ENCODE assay signal across 1 cellular context in genomic region chr11:46366661-46367161, GRCh38.
TF ChIP-seq lines count a peak whose summit lies in the region.

No MANE protein-coding gene starts in this region.

TF ChIP-seq in H1, 55 proteins besides CTCF, POLR2A, EP300 and RAD21:
- TF ChIP-seq HDAC2 (IDR thresholded peaks at IDR 0.05; ENCODE audit: borderline replicate concordance in 1 of 2, low read depth in 2 of 2, low read length in 2 of 2) (no peak), POU5F1 (IDR thresholded peaks at IDR 0.05; ENCODE audit: low read depth, low read length) (no peak), GABPA (IDR thresholded peaks at IDR 0.05; ENCODE audit: borderline replicate concordance, insufficient read depth, low read length) (no peak), TAF1 (IDR thresholded peaks at IDR 0.05; ENCODE audit: low read depth, low read length) (no peak), ATF3 (IDR thresholded peaks at IDR 0.05; ENCODE audit: insufficient read depth, low read depth, low read length) (no peak), SUZ12 (IDR thresholded peaks at IDR 0.05; ENCODE audit: low read length) (no peak), CTBP2 (IDR thresholded peaks at IDR 0.05; ENCODE audit: borderline replicate concordance, insufficient read depth, insufficient read length, low read length) (no peak), PHF8 (conservative IDR thresholded peaks at IDR 0.05; ENCODE audit: low read depth, low read length) (no peak), TCF12 (IDR thresholded peaks at IDR 0.05; ENCODE audit: low read depth, low read length) (no peak), KDM1A (IDR thresholded peaks at IDR 0.05; ENCODE audit: borderline replicate concordance, low read length) (no peak), FOSL1 (IDR thresholded peaks at IDR 0.05; ENCODE audit: insufficient read depth, low read depth, low read length) (no peak)
